In genomic region chr17:4987767-4988083, GRCh38 we compare ENCODE assay signal across 8 cellular contexts.
DNase-seq lines count a peak whose midpoint lies in the region; ATAC-seq and TF ChIP-seq lines count a peak whose summit lies in the region.

No MANE protein-coding gene starts in this region.

- peak overlapping the region; percentile 88 for H3K27ac Mint-ChIP-seq in central memory CD8-positive, alpha-beta T cell (ENCODE audit: low read depth)

- H3K9me3 ChIP-seq in BLaER1, result no peaks in the 10 kb centered on the region
- H3K9me3 ChIP-seq in muscle layer of duodenum (ENCODE audit: control insufficient read depth in 1 of 2, low read length in 2 of 2), result no peaks in the 10 kb centered on the region

- H3K9me3 Mint-ChIP-seq in central memory CD8-positive, alpha-beta T cell, result no peaks in the 10 kb centered on the region

- ATAC-seq in central memory CD8-positive, alpha-beta T cell (replicated peaks; ENCODE audit: extremely low read depth, poor library complexity, severe bottlenecking), result peak; percentile 12
- ATAC-seq in GM21360 (IDR thresholded peaks at IDR 0.05; ENCODE audit: unreplicated experiment) (no peak), GM19328 (IDR thresholded peaks at IDR 0.05; ENCODE audit: unreplicated experiment) (no peak)

- DNase-seq in HL-60 (ENCODE audit: low read depth in 1 of 2, low spot score in 1 of 2) (no peak), NCI-H2196 treated with DMSO at 0.1 percent for 48 hours (lab: John Stamatoyannopoulos, UW; ENCODE audit: unreplicated experiment) (no peak)
- DNase-seq in central memory CD8-positive, alpha-beta T cell (ENCODE audit: low spot score in 2 of 2), result peak in 1 of 2 donors; percentile 16
- no peak for DNase-seq in activated CD8-positive, alpha-beta memory T cell treated with anti-CD3 and anti-CD28 coated beads, Interleukin-2, amount 50 U/mL, for 48 hours

- H3K36me3 ChIP-seq in BLaER1, result peaks cover 3% of the 10 kb centered on the region
- H3K36me3 ChIP-seq in muscle layer of duodenum (ENCODE audit: control insufficient read depth in 1 of 2, insufficient read depth in 2 of 2, low read length in 2 of 2), result peaks cover 4 to 17% of the 10 kb centered on the region in 2 donors

- H3K27ac ChIP-seq in BLaER1 (peak overlapping the region; percentile 94), HL-60 (replicated peaks) (peak overlapping the region; percentile 55), muscle layer of duodenum (ENCODE audit: low read length) (peak overlapping the region; percentile 82)

- H3K4me3 ChIP-seq in BLaER1 (peak overlapping the region; percentile 89), HL-60 (replicated peaks; ENCODE audit: insufficient read depth, low read length) (peak overlapping the region; percentile 69), muscle layer of duodenum (ENCODE audit: low read depth in 1 of 2, low read length in 2 of 2) (peak overlapping the region; percentile 65 to 78)

- 0 out of 2 replicates have a peak, but pooled peaks cover 6% of the 10 kb centered on the region for H4K20me1 ChIP-seq in BLaER1

- peak overlapping the region; percentile 89 for H3K9ac ChIP-seq in BLaER1

- peak overlapping the region; percentile 98 for H3K4me2 ChIP-seq in BLaER1

- peak overlapping the region; percentile 91 for H3K4me3 Mint-ChIP-seq in central memory CD8-positive, alpha-beta T cell

- H3K4me1 Mint-ChIP-seq in central memory CD8-positive, alpha-beta T cell, result peaks cover 39% of the 10 kb centered on the region

- H3K36me3 Mint-ChIP-seq in central memory CD8-positive, alpha-beta T cell (ENCODE audit: insufficient read depth), result peaks cover 6% of the 10 kb centered on the region

- H3K4me1 ChIP-seq in BLaER1, result peaks cover 50% of the 10 kb centered on the region
- H3K4me1 ChIP-seq in muscle layer of duodenum (ENCODE audit: control insufficient read depth in 1 of 2, insufficient read depth in 2 of 2, low read length in 2 of 2), result peaks cover 15 to 24% of the 10 kb centered on the region in 2 donors

- H3K27me3 ChIP-seq in BLaER1 (no peaks in the 10 kb centered on the region), HL-60 (ENCODE audit: insufficient read depth, poor library complexity, severe bottlenecking) (no peaks in the 10 kb centered on the region), muscle layer of duodenum (ENCODE audit: low read depth, low read length) (no peaks in the 10 kb centered on the region)

- H3K27me3 Mint-ChIP-seq in central memory CD8-positive, alpha-beta T cell, result no peaks in the 10 kb centered on the region

- no peak for TF ChIP-seq CTCF in HL-60 (IDR thresholded peaks at IDR 0.05; ENCODE audit: insufficient read depth, low read length)
